In the genomic region with DNA sequence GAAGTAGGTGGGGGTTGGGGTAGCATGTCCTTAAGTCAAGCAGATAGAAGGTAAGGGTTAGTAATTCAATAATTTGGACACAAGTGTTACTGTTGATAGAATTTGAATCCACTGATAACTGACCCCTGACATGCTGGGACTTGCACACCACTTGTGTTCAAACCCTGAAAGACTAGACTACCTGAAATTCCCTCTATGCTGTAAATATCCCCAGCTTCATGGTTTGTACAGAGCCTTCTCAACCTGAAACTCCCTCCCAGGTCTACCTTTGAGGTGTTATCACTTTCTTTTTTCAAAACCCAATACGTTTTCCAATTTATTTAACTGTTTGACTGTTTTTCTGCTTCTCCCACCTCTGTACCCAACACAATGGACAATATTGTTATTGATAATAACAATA, we compare ENCODE assay signal across 28 cellular contexts.
"Had no signal": no experiment of that assay in that cellular context is flagged by ENCODE, and none has a peak within 500 bp of the region (broad histone marks: within the 10 kb centered on the region; RNA-seq: fewer than 3 reads in every experiment).

No MANE protein-coding gene starts in this region.

- H3K27ac ChIP-seq: left lung, lower lobe of right lung, pancreas, prostate gland, skin epidermis, stomach, testis, thyroid gland, transverse colon, upper lobe of left lung, vagina had no signal

- H3K27me3 ChIP-seq: left lung, pancreas, stomach, testis, thyroid gland, transverse colon, upper lobe of left lung, vagina had no signal

- H3K4me3 ChIP-seq: left lung, lower lobe of right lung, pancreas, prostate gland, skin epidermis, stomach, testis, thyroid gland, transverse colon, upper lobe of left lung, vagina had no signal

- H3K36me3 ChIP-seq: left lung, lower lobe of right lung, pancreas, prostate gland, stomach, thyroid gland, transverse colon, upper lobe of left lung, vagina had no signal

- DNase-seq: immature natural killer cell; kidney; left colon; left lung; lower lobe of right lung; mammary epithelial cell; mesenchymal stem cell; naive thymus-derived CD8-positive, alpha-beta T cell; nucleus accumbens; pancreas; posterior cingulate gyrus; retina; right cardiac atrium; stimulated activated CD4-positive, alpha-beta T cell treated with anti-CD3 and anti-CD28 coated beads, Interleukin-12 subunit alpha, Interleukin-12 subunit beta, amount 100 ng/mL, for 4 hours; stimulated activated CD4-positive, alpha-beta T cell treated with anti-CD3 and anti-CD28 coated beads, Interleukin-15, amount 100 ng/mL, for 24 hours; stimulated activated CD4-positive, alpha-beta T cell treated with anti-CD3 and anti-CD28 coated beads, Interleukin-2, amount 100 ng/mL, for 24 hours; stimulated activated CD4-positive, alpha-beta T cell treated with anti-CD3 and anti-CD28 coated beads, Interleukin-4, amount 100 ng/mL, for 1 hour; stimulated activated naive B cell treated with anti-CD40 and anti-IgM and Interleukin-4, amounts not matched to agents 10 μg/mL and 1 μg/mL and 100 μg/mL, for 72 hours; stimulated activated naive CD8-positive, alpha-beta T cell treated with anti-CD3 and anti-CD28 coated beads, Interleukin-15, Interleukin-2, amounts not matched to agents 100 U/mL and 50 U/mL, for 24 hours; stomach; testis; thyroid gland; transverse colon; upper lobe of left lung had no signal

- ATAC-seq: left colon; left lung; lower lobe of right lung; naive thymus-derived CD8-positive, alpha-beta T cell; pancreas; right cardiac atrium; sciatic nerve; stimulated activated naive B cell treated with anti-CD40 and anti-IgM and Interleukin-4, amounts not matched to agents 10 μg/mL and 1 μg/mL and 100 μg/mL, for 72 hours; stimulated activated naive CD8-positive, alpha-beta T cell treated with anti-CD3 and anti-CD28 coated beads, Interleukin-15, Interleukin-2, amounts not matched to agents 100 U/mL and 50 U/mL, for 24 hours had no signal

- H3K4me1 ChIP-seq: left lung, lower lobe of right lung, pancreas, prostate gland, stomach, testis, thyroid gland, transverse colon, upper lobe of left lung, vagina had no signal

- H3K9me3 ChIP-seq: left lung, lower lobe of right lung, pancreas, prostate gland, stomach, testis, thyroid gland, transverse colon, upper lobe of left lung, vagina had no signal
